ENCODE assay signal across 8 cellular contexts in genomic region chr1:174114788-174115448, GRCh38. TPM values are rescaled to one million over a fixed set of nuclear protein-coding genes. Genes with fewer than 3 reads are reported as not detected.
DNase-seq lines count a peak whose midpoint lies in the region; ATAC-seq and TF ChIP-seq lines count a peak whose summit lies in the region.

No MANE protein-coding gene starts in this region.

- H3K9me2 ChIP-seq in OCI-LY1 (ENCODE audit: low read depth, low read length) = no peaks in the 10 kb centered on the region

- H2AFZ ChIP-seq in OCI-LY1 (ENCODE audit: low read length) = no peak overlapping the region
- no peak overlapping the region for H2AFZ ChIP-seq in mammary epithelial cell (ENCODE audit: low read depth, low read length)

- no peak for TF ChIP-seq EP300 in upper lobe of left lung (IDR thresholded peaks at IDR 0.05)

- H3K4me3 ChIP-seq in OCI-LY1 (ENCODE audit: low read depth, low read length, poor library complexity, severe bottlenecking) (no peak overlapping the region), mammary epithelial cell (replicated peaks in 1 of 3; ENCODE audit: insufficient read depth in 1 of 3, low read depth in 2 of 3, low read length in 3 of 3) (no peak overlapping the region), upper lobe of left lung (no peak overlapping the region)

- TF ChIP-seq CTCF in OCI-LY1 (IDR thresholded peaks at IDR 0.05; ENCODE audit: low read length) = peak; percentile 77
- peak; percentile 79 to 91 for TF ChIP-seq CTCF in mammary epithelial cell (conservative IDR thresholded peaks at IDR 0.05 in 1 of 2, IDR thresholded peaks at IDR 0.05 in 1 of 2; ENCODE audit: extremely low read depth in 1 of 2, insufficient read depth in 1 of 2, low read depth in 1 of 2, low read length in 2 of 2)
- peak; percentile 56 to 73 (median 60) for TF ChIP-seq CTCF in upper lobe of left lung (IDR thresholded peaks at IDR 0.05)

- H3K4me2 ChIP-seq in OCI-LY1 (ENCODE audit: low read length) (no peak overlapping the region), mammary epithelial cell (ENCODE audit: insufficient read depth, low read depth, low read length) (no peak overlapping the region)

- CTCF ChIA-PET in mammary epithelial cell (lab: Charles Lee; ENCODE audit: low non-redundant PET) = interaction anchor here (0.7 kb wide), 1 partner anchor 103 kb away, joined by 4 read pairs; no protein-coding TSS in a partner anchor

- intact Hi-C loops in mammary epithelial cell (cut with micrococcal nuclease) = no loop called here

- H3K4me1 ChIP-seq in OCI-LY1 (ENCODE audit: insufficient read depth, low read length, severe bottlenecking) (peaks cover 9% of the 10 kb centered on the region), mammary epithelial cell (ENCODE audit: insufficient read depth, low read length) (peaks cover 10% of the 10 kb centered on the region), upper lobe of left lung (no peaks in the 10 kb centered on the region)

- no peak for TF ChIP-seq POLR2A in upper lobe of left lung (IDR thresholded peaks at IDR 0.05)

- H3K79me2 ChIP-seq in OCI-LY1 (ENCODE audit: insufficient read depth, low read length) = no peaks in the 10 kb centered on the region
- no peaks in the 10 kb centered on the region for H3K79me2 ChIP-seq in mammary epithelial cell (ENCODE audit: insufficient read depth, low read length)

- DNase-seq in Caki2 (ENCODE audit: low read depth) = peak; percentile 68
- peak; percentile 20 for DNase-seq in HS-27A (ENCODE audit: low read depth)
- peak; percentile 67 for DNase-seq in mammary epithelial cell
- peak; percentile 48 for DNase-seq in left lobe of liver (ENCODE audit: low spot score)
- peak in 1 of 2 donors; percentile 49 for DNase-seq in upper lobe of left lung

- no TSS peak for BruUV-seq in mammary epithelial cell (replicated peaks; lab: Mats Ljungman, UMichigan)

- H3F3A ChIP-seq in OCI-LY1 (ENCODE audit: insufficient read depth, low read length) = no peaks in the 10 kb centered on the region

- H3K9me3 ChIP-seq in OCI-LY1 (ENCODE audit: low read length) (no peaks in the 10 kb centered on the region), mammary epithelial cell (replicated peaks; ENCODE audit: insufficient read depth, low read length) (no peaks in the 10 kb centered on the region), upper lobe of left lung (no peaks in the 10 kb centered on the region)

- in situ Hi-C loops in Caki2 (cut with HindIII; ENCODE audit: low pct_unique_long_range_greater_than_20kb, low sequenced_read_pairs) = no loop called here
- in situ Hi-C loops in mammary epithelial cell (cut with MboI; ENCODE audit: low sequenced_read_pairs in 2 of 2) = no loop called here

- no peak overlapping the region for H3K9ac ChIP-seq in OCI-LY1 (ENCODE audit: low read length)
- H3K9ac ChIP-seq in mammary epithelial cell (ENCODE audit: insufficient read depth, low read length) = no peak overlapping the region

- H3K36me3 ChIP-seq in OCI-LY1 (ENCODE audit: insufficient read depth, low read length) (no peaks in the 10 kb centered on the region), mammary epithelial cell (ENCODE audit: insufficient read depth, low read length) (no peaks in the 10 kb centered on the region), upper lobe of left lung (no peaks in the 10 kb centered on the region)

- H3K27me3 ChIP-seq in OCI-LY1 (ENCODE audit: insufficient read depth, low read length) = no peaks in the 10 kb centered on the region
- H3K27me3 ChIP-seq in mammary epithelial cell (ENCODE audit: insufficient read depth, low read length) = no peaks in the 10 kb centered on the region
- H3K27me3 ChIP-seq in upper lobe of left lung = no peaks in the 10 kb centered on the region

- H3K27ac ChIP-seq in OCI-LY1 (ENCODE audit: low read depth, low read length, poor library complexity, severe bottlenecking) (no peak overlapping the region), mammary epithelial cell (ENCODE audit: insufficient read depth, low read depth, low read length) (no peak overlapping the region), upper lobe of left lung (no peak overlapping the region)

- H4K20me1 ChIP-seq in OCI-LY1 (ENCODE audit: insufficient read depth, low read length) = no peaks in the 10 kb centered on the region
- no peaks in the 10 kb centered on the region for H4K20me1 ChIP-seq in mammary epithelial cell (ENCODE audit: insufficient read depth, low read length)

- ATAC-seq in GM18520 (IDR thresholded peaks at IDR 0.05; ENCODE audit: unreplicated experiment) (peak; percentile 50), left lobe of liver (peak; percentile 100), upper lobe of left lung (ENCODE audit: low FRiP score in 2 of 2) (peak in 1 of 2 donors; percentile 83), HG03521 (IDR thresholded peaks at IDR 0.05; ENCODE audit: unreplicated experiment) (no peak)

- 95% methylated on average over 6 of the region's 6 CpGs for WGBS in mammary epithelial cell (ENCODE audit: low coverage, missing lambda C conversion rate)
- 73 to 78% methylated on average over 6 of the region's 6 CpGs for WGBS in upper lobe of left lung, 2 donors

- dilution Hi-C loops in mammary epithelial cell (cut with HindIII; ENCODE audit: low sequenced_read_pairs) = no loop called here

RNA-seq across cellular contexts. Expression of gene RABGAP1L, which starts 44.4 kb away (rescaled TPM):
- total RNA-seq in Caki2 (2014; rRNA removed; shearing (Covaris generic); ENCODE audit: low replicate concordance) = 6.1 and 6.8 TPM in 2 replicates
- total RNA-seq in mammary epithelial cell (10 to 100 TPM; 31.9 to 47.5 TPM), left lobe of liver (17.0 TPM), upper lobe of left lung (100 to 1,000 TPM in 2 of 6 donors, 10 to 100 TPM in 4; 41.3 to 229 (median 85.3) TPM)
- 12.3 TPM for polyA plus RNA-seq in mammary epithelial cell
- polyA minus RNA-seq in mammary epithelial cell = 19.9 TPM
